ENCODE assay signal across 11 cellular contexts in the genomic region with DNA sequence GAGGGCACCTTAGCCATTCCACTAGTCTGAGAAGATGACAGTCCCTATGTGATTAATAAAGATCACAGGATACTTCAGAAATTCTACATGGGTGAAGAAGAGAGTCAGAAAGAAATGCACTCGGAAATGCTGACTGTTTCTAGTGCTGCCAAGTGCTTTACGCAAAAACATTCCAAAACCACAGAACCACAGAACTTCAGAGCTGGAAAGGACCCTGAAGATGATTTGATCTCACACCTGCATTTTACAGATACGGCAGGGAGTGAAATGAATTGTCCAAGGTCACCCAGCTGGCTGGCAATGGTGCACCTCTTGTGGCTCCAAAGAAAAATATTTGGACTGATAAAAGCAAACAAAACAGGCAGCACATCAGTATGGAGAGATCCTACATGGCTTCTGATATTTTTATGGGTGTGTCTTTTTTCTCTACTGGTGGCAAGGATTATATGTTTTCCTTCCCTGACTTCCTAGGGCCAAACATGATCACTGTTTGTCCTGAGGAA.
DNase-seq lines count a peak whose midpoint lies in the region; ATAC-seq and TF ChIP-seq lines count a peak whose summit lies in the region.
"Had no signal": no experiment of that assay in that cellular context is flagged by ENCODE, and none has a peak within 500 bp of the region (broad histone marks: within the 10 kb centered on the region; RNA-seq: fewer than 3 reads in every experiment).

No MANE protein-coding gene starts in this region.

- H3K27ac ChIP-seq in HUES48 (ENCODE audit: low read depth, low read length): peak overlapping the region; percentile 59
- no peak overlapping the region for H3K27ac ChIP-seq in mammary epithelial cell (ENCODE audit: insufficient read depth, low read depth, low read length)
- peak overlapping the region; percentile 89 for H3K27ac ChIP-seq in mesodermal cell (ENCODE audit: low read depth, low read length, severe bottlenecking)
- H3K27ac ChIP-seq: RWPE1 had no signal

- DNase-seq in AG10803 (ENCODE audit: low read depth) (peak; percentile 35), mammary epithelial cell (peak; percentile 51), SIG-M5 (lab: John Stamatoyannopoulos, UW) (no peak), NCI-H1436 treated with DMSO at 0.1 percent for 48 hours (lab: John Stamatoyannopoulos, UW) (no peak), NCI-H2081 treated with DMSO at 0.1 percent for 48 hours (lab: John Stamatoyannopoulos, UW) (no peak)
- DNase-seq: activated CD8-positive, alpha-beta memory T cell treated with anti-CD3 and anti-CD28 coated beads, Interleukin-2, amount 50 U/mL, for 4 hours; GOT3 had no signal

- H3K4me1 ChIP-seq in HUES48 (ENCODE audit: control insufficient read depth, insufficient read depth, low read length) (peaks cover 19% of the 10 kb centered on the region), mammary epithelial cell (ENCODE audit: insufficient read depth, low read length) (peaks cover 24% of the 10 kb centered on the region), mesodermal cell (ENCODE audit: control insufficient read depth, insufficient read depth, low read length, poor library complexity, severe bottlenecking) (peaks cover 36% of the 10 kb centered on the region)

- peak overlapping the region; percentile 51 for H3K4me2 ChIP-seq in mammary epithelial cell (ENCODE audit: insufficient read depth, low read depth, low read length)

- 13% methylated on average over 3 of the region's 3 CpGs for WGBS in mammary epithelial cell (ENCODE audit: low coverage, missing lambda C conversion rate)
- WGBS in mesodermal cell (ENCODE audit: insufficient coverage in 2 of 2), 2 experiments: 86 to 96% methylated on average over 3 of the region's 3 CpGs

- H3K9ac ChIP-seq in HUES48 (ENCODE audit: low read depth, low read length) (no peak overlapping the region), mammary epithelial cell (ENCODE audit: insufficient read depth, low read length) (no peak overlapping the region)

- CTCF ChIA-PET in mammary epithelial cell (lab: Charles Lee; ENCODE audit: low non-redundant PET): interaction anchor here (0.6 kb wide), 1 partner anchor 541 kb away, joined by 3 read pairs; no protein-coding TSS in a partner anchor

- peak overlapping the region; percentile 14 for H2AFZ ChIP-seq in mammary epithelial cell (ENCODE audit: low read depth, low read length)

- TF ChIP-seq CTCF in AG10803 (conservative IDR thresholded peaks at IDR 0.05; ENCODE audit: low read length) (no peak), mammary epithelial cell (conservative IDR thresholded peaks at IDR 0.05 in 1 of 2, IDR thresholded peaks at IDR 0.05 in 1 of 2; ENCODE audit: extremely low read depth in 1 of 2, insufficient read depth in 1 of 2, low read depth in 1 of 2, low read length in 2 of 2) (no peak)

- no TSS peak for BruUV-seq in mammary epithelial cell (replicated peaks; lab: Mats Ljungman, UMichigan)

- H3K4me3 ChIP-seq in AG10803 (ENCODE audit: low read length) (no peak overlapping the region), HUES48 (ENCODE audit: low read depth, low read length) (no peak overlapping the region), mammary epithelial cell (replicated peaks in 1 of 3; ENCODE audit: insufficient read depth in 1 of 3, low read depth in 2 of 3, low read length in 3 of 3) (no peak overlapping the region), mesodermal cell (ENCODE audit: extremely low read depth, insufficient read depth, low read length, poor library complexity, severe bottlenecking) (no peak overlapping the region)

- H3K27me3 ChIP-seq in HUES48 (ENCODE audit: control insufficient read depth, insufficient read depth, low read length) (no peaks in the 10 kb centered on the region), mammary epithelial cell (ENCODE audit: insufficient read depth, low read length) (no peaks in the 10 kb centered on the region)

- in situ Hi-C loops in mammary epithelial cell (cut with MboI; ENCODE audit: low sequenced_read_pairs in 2 of 2): no loop called here

- no peak for ATAC-seq in HG02884 (IDR thresholded peaks at IDR 0.05; ENCODE audit: unreplicated experiment)

- H4K20me1 ChIP-seq in mammary epithelial cell (ENCODE audit: insufficient read depth, low read length): no peaks in the 10 kb centered on the region

- dilution Hi-C loops in mammary epithelial cell (cut with HindIII; ENCODE audit: low sequenced_read_pairs): no loop called here

- H3K79me2 ChIP-seq in mammary epithelial cell (ENCODE audit: insufficient read depth, low read length): no peaks in the 10 kb centered on the region

- H3K36me3 ChIP-seq in HUES48 (ENCODE audit: control insufficient read depth, insufficient read depth, low read length) (no peaks in the 10 kb centered on the region), mammary epithelial cell (ENCODE audit: insufficient read depth, low read length) (no peaks in the 10 kb centered on the region), mesodermal cell (ENCODE audit: control insufficient read depth, insufficient read depth, low read length) (no peaks in the 10 kb centered on the region)

- H3K9me3 ChIP-seq in HUES48 (ENCODE audit: control insufficient read depth, insufficient read depth, low read length) (no peaks in the 10 kb centered on the region), mammary epithelial cell (replicated peaks; ENCODE audit: insufficient read depth, low read length) (no peaks in the 10 kb centered on the region), mesodermal cell (ENCODE audit: control insufficient read depth, low read length) (no peaks in the 10 kb centered on the region)

- intact Hi-C loops in mammary epithelial cell (cut with micrococcal nuclease): no loop called here

Comparison
In these comparisons a context has a peak if more than half of its experiments do, and no peak if none do; other contexts are left out.
1. DNase-seq: peak in AG10803 (single experiment) and mammary epithelial cell (single experiment); none in SIG-M5 (single experiment), NCI-H1436 treated with DMSO at 0.1 percent for 48 hours (single experiment) and NCI-H2081 treated with DMSO at 0.1 percent for 48 hours (single experiment).